ENCODE assay signal across 1 cellular context in the genomic region with DNA sequence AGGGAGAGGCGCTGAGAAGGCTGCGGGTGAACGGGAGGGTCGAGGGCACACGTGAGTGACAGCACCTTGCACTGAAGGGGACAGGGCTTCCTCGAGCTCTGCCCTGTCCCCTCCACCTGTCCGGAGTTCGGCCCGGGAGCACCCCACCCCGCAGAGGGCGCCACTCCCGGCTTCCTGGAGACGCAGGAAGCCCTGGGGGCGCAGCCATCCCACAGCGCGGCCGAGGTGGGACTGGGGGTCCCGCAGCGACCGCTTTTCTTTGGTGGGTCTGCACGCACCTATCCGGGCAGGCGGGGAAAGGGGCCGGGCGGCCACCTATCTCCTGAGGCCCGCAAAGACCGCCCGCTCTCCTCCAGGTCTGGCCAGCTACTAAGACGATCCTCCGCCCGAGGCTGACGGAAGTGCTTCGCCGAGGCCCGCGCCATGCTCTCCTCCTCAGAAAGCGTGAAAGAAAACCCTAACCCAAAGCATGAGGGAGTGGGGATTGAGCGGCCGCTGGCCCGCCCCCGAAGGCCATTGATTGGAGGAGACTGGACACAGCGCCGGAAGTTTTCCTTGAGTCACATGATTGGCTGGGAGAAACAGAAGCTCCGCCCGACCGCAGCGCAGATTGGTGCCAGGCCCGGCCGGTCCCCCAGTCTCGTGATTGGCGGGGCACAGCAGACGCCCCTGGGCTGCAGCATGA.
TF ChIP-seq lines count a peak whose summit lies in the region.

No MANE protein-coding gene starts in this region.

TF ChIP-seq in HepG2, 621 proteins besides CTCF, POLR2A, EP300 and RAD21 (continued from another document and continues in another):
- TF ChIP-seq, protein P1, sequence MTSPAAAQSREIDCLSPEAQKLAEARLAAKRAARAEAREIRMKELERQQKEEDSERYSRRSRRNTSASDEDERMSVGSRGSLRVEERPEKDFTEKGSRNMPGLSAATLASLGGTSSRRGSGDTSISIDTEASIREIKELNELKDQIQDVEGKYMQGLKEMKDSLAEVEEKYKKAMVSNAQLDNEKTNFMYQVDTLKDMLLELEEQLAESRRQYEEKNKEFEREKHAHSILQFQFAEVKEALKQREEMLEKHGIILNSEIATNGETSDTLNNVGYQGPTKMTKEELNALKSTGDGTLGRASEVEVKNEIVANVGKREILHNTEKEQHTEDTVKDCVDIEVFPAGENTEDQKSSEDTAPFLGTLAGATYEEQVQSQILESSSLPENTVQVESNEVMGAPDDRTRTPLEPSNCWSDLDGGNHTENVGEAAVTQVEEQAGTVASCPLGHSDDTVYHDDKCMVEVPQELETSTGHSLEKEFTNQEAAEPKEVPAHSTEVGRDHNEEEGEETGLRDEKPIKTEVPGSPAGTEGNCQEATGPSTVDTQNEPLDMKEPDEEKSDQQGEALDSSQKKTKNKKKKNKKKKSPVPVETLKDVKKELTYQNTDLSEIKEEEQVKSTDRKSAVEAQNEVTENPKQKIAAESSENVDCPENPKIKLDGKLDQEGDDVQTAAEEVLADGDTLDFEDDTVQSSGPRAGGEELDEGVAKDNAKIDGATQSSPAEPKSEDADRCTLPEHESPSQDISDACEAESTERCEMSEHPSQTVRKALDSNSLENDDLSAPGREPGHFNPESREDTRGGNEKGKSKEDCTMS (CRISPR knock-in tag; conservative IDR thresholded peaks at IDR 0.05): 0 out of 2 replicates have a peak, but pooled peaks have one; percentile 30
- TF ChIP-seq, protein P2, sequence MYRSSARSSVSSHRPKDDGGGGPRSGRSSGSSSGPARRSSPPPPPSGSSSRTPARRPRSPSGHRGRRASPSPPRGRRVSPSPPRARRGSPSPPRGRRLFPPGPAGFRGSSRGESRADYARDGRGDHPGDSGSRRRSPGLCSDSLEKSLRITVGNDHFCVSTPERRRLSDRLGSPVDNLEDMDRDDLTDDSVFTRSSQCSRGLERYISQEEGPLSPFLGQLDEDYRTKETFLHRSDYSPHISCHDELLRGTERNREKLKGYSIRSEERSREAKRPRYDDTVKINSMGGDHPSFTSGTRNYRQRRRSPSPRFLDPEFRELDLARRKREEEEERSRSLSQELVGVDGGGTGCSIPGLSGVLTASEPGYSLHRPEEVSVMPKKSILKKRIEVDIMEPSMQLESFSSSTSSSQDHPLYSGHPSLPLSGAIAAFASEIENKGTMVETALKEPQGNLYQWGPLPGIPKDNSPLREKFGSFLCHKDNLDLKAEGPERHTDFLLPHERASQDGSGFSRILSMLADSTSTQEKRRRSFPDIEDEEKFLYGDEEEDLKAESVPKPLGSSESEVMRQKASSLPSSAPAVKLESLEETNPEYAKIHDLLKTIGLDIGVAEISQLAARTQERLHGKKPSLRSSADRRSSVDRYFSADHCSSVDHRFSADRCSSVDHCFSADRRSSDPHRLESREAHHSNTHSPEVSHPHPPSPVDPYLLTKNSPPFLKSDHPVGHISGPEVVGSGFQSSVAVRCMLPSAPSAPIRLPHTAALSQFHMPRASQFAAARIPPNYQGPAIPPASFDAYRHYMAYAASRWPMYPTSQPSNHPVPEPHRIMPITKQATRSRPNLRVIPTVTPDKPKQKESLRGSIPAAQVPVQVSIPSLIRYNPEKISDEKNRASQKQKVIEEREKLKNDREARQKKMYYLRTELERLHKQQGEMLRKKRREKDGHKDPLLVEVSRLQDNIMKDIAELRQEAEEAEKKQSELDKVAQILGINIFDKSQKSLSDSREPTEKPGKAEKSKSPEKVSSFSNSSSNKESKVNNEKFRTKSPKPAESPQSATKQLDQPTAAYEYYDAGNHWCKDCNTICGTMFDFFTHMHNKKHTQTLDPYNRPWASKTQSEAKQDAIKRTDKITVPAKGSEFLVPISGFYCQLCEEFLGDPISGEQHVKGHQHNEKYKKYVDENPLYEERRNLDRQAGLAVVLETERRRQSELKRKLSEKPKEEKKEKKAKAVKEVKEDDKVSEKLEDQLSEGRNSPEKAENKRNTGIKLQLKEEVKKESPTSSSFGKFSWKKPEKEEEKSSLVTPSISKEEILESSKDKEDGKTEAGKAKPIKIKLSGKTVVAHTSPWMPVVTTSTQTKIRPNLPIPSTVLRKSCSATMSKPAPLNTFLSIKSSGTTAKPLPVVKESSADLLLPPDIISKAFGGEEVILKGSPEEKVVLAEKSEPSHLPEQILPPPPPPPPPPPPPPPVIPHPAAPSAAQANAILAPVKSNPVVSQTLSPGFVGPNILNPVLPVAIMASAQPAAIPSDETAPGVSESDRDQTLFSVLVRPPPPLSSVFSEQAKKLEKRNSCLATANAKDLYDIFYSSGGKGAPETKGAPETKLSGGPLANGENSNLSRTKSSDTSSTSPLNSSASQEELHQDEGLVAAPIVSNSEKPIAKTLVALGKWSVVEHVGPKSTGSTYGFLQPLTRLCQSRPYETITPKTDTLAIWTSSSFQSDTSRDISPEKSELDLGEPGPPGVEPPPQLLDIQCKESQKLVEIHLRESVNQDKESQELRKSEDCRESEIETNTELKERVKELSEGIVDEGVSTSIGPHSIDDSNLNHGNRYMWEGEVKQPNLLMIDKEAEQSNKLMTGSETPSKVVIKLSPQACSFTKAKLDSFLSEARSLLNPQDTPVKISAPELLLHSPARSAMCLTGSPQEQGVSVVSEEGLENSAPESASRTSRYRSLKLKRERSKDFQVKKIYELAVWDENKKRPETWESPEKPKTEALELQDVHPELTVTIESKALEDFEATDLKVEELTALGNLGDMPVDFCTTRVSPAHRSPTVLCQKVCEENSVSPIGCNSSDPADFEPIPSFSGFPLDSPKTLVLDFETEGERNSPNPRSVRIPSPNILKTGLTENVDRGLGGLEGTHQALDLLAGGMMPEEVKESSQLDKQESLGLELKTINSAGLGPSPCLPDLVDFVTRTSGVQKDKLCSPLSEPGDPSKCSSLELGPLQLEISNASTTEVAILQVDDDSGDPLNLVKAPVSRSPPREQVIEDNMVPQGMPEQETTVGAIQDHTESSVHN (CRISPR knock-in tag; IDR thresholded peaks at IDR 0.05): peak; percentile 83
- TF ChIP-seq PHF20 (CRISPR knock-in tag; IDR thresholded peaks at IDR 0.05) (peak; percentile 74), ZBTB42 (CRISPR knock-in tag; IDR thresholded peaks at IDR 0.05) (peak; percentile 93), PPARG (CRISPR knock-in tag; conservative IDR thresholded peaks at IDR 0.05) (peak; percentile 10; the same call in 1 of the 2 replicates), TCF12 (IDR thresholded peaks at IDR 0.05) (no peak), TCF12 (CRISPR knock-in tag; IDR thresholded peaks at IDR 0.05) (0 out of 2 replicates have a peak, but pooled peaks have one; percentile 19), HOXA9 (CRISPR knock-in tag; IDR thresholded peaks at IDR 0.05; ENCODE audit: borderline replicate concordance) (peak; percentile 90), KMT2B (CRISPR knock-in tag; IDR thresholded peaks at IDR 0.05) (peak; percentile 82), ZNF124 (CRISPR knock-in tag; IDR thresholded peaks at IDR 0.05) (peak; percentile 87; the same call in 1 of the 2 replicates), ZSCAN9 (CRISPR knock-in tag; IDR thresholded peaks at IDR 0.05; ENCODE audit: borderline replicate concordance) (peak; percentile 95; the same call in 1 of the 2 replicates), HNF4A (CRISPR knock-in tag; IDR thresholded peaks at IDR 0.05) (no peak), HMG20A (CRISPR knock-in tag; IDR thresholded peaks at IDR 0.05; ENCODE audit: borderline replicate concordance) (no peak), SMYD3 (CRISPR knock-in tag; IDR thresholded peaks at IDR 0.05) (no peak; the same call in 1 of the 2 replicates), PTBP1 (IDR thresholded peaks at IDR 0.05; ENCODE audit: low read depth, low read length, poor library complexity, severe bottlenecking) (no peak), MYC (CRISPR knock-in tag; IDR thresholded peaks at IDR 0.05; ENCODE audit: borderline replicate concordance) (peak; percentile 97), KMT2A (CRISPR knock-in tag; IDR thresholded peaks at IDR 0.05) (peak; percentile 51; the same call in 1 of the 2 replicates), SRY (CRISPR knock-in tag; IDR thresholded peaks at IDR 0.05) (peak; percentile 97), NBN (conservative IDR thresholded peaks at IDR 0.05) (no peak), ZNF652 (CRISPR knock-in tag; IDR thresholded peaks at IDR 0.05; ENCODE audit: borderline replicate concordance, low read depth) (peak; percentile 24; the same call in 1 of the 2 replicates), TEAD3 (CRISPR knock-in tag; optimal IDR thresholded peaks at IDR 0.05; ENCODE audit: borderline replicate concordance) (peak; percentile 48), NFKBIZ (CRISPR knock-in tag; IDR thresholded peaks at IDR 0.05) (peak; percentile 88; the same call in 1 of the 2 replicates), KLF11 (CRISPR knock-in tag; IDR thresholded peaks at IDR 0.05) (peak; percentile 95), ZNF562 (CRISPR knock-in tag; IDR thresholded peaks at IDR 0.05; ENCODE audit: borderline replicate concordance) (0 out of 2 replicates have a peak, but pooled peaks have one; percentile 59), HCFC1 (IDR thresholded peaks at IDR 0.05; ENCODE audit: low read depth, low read length) (no peak), KAT2B (IDR thresholded peaks at IDR 0.05; ENCODE audit: borderline replicate concordance, low read depth, low read length) (no peak)
- TF ChIP-seq, protein P3, sequence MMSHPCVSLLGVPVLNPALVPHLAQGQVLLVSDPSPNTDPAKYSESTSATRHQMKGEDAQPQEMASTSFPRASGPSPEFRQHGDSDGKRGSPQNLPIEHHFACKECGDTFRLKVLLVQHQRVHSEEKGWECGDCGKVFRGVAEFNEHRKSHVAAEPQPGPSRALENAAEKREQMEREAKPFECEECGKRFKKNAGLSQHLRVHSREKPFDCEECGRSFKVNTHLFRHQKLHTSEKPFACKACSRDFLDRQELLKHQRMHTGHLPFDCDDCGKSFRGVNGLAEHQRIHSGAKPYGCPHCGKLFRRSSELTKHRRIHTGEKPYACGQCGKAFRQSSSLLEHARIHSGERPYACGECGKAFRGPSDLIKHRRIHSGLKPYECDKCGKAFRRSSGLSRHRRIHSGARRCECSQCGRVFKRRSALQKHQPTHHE (CRISPR knock-in tag; IDR thresholded peaks at IDR 0.05; ENCODE audit: borderline replicate concordance): peak; percentile 93; the same call in 1 of the 2 replicates
- TF ChIP-seq, protein P4, sequence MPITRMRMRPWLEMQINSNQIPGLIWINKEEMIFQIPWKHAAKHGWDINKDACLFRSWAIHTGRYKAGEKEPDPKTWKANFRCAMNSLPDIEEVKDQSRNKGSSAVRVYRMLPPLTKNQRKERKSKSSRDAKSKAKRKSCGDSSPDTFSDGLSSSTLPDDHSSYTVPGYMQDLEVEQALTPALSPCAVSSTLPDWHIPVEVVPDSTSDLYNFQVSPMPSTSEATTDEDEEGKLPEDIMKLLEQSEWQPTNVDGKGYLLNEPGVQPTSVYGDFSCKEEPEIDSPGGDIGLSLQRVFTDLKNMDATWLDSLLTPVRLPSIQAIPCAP (CRISPR knock-in tag; IDR thresholded peaks at IDR 0.05; ENCODE audit: low read depth): peak; percentile 63; the same call in 1 of the 2 replicates
- TF ChIP-seq, protein P5, sequence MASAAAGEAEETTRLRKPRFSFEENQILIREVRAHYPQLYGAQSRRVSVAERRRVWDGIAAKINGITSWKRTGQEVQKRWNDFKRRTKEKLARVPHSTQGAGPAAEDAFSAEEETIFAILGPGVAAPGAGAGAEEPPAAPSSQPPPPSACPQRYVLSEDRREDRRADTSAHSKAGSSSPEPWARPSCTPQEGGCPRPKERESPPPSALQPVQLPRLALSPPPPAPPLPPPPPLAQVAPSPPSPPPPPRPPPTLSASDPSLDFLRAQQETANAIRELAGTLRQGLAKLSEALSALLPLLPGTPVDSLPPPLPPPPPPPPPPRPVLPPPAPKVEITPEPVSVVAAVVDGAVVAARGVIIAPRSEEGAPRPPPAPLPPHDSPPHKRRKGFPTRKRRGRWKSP (CRISPR knock-in tag; IDR thresholded peaks at IDR 0.05): peak; percentile 94
- TF ChIP-seq, protein P6, sequence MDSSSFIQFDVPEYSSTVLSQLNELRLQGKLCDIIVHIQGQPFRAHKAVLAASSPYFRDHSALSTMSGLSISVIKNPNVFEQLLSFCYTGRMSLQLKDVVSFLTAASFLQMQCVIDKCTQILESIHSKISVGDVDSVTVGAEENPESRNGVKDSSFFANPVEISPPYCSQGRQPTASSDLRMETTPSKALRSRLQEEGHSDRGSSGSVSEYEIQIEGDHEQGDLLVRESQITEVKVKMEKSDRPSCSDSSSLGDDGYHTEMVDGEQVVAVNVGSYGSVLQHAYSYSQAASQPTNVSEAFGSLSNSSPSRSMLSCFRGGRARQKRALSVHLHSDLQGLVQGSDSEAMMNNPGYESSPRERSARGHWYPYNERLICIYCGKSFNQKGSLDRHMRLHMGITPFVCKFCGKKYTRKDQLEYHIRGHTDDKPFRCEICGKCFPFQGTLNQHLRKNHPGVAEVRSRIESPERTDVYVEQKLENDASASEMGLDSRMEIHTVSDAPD (CRISPR knock-in tag; IDR thresholded peaks at IDR 0.05): no peak
- TF ChIP-seq, protein P7, sequence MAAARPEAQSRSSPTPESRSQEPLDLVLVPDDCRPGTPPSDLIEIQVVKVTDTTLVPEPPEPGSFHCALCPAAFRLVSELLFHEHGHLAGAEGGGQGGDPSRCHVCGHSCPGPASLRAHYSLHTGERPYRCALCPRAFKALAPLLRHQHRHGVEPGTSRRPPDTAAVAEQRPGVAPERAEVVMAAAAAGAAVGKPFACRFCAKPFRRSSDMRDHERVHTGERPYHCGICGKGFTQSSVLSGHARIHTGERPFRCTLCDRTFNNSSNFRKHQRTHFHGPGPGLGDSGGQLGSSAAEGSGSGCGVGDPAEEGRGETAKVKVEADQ (CRISPR knock-in tag; IDR thresholded peaks at IDR 0.05; ENCODE audit: borderline replicate concordance): 0 out of 2 replicates have a peak, but pooled peaks have one; percentile 72
- TF ChIP-seq, protein P8, sequence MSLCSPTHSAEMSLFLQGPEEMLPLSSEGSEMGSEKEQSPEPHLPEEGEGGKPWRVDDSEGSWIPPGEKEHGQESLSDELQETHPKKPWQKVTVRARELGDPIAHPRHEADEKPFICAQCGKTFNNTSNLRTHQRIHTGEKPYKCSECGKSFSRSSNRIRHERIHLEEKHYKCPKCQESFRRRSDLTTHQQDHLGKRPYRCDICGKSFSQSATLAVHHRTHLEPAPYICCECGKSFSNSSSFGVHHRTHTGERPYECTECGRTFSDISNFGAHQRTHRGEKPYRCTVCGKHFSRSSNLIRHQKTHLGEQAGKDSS (CRISPR knock-in tag; IDR thresholded peaks at IDR 0.05; ENCODE audit: borderline replicate concordance, low read depth): peak; percentile 71
- TF ChIP-seq, protein P9, sequence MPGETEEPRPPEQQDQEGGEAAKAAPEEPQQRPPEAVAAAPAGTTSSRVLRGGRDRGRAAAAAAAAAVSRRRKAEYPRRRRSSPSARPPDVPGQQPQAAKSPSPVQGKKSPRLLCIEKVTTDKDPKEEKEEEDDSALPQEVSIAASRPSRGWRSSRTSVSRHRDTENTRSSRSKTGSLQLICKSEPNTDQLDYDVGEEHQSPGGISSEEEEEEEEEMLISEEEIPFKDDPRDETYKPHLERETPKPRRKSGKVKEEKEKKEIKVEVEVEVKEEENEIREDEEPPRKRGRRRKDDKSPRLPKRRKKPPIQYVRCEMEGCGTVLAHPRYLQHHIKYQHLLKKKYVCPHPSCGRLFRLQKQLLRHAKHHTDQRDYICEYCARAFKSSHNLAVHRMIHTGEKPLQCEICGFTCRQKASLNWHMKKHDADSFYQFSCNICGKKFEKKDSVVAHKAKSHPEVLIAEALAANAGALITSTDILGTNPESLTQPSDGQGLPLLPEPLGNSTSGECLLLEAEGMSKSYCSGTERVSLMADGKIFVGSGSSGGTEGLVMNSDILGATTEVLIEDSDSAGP (CRISPR knock-in tag; IDR thresholded peaks at IDR 0.05; ENCODE audit: borderline replicate concordance): peak; percentile 93; the same call in 1 of the 2 replicates
